ENCODE assay signal across 19 cellular contexts in genomic region chr16:85926370-85926769, GRCh38. TPM values are rescaled to one million over a fixed set of nuclear protein-coding genes. Genes with fewer than 3 reads are reported as not detected.
"Had no signal": no experiment of that assay in that cellular context is flagged by ENCODE, and none has a peak within 500 bp of the region (broad histone marks: within the 10 kb centered on the region; RNA-seq: fewer than 3 reads in every experiment).

No MANE protein-coding gene starts in this region.

- H3K27ac Mint-ChIP-seq: activated T-helper 17 cell treated with anti-CD3 and anti-CD28 coated beads, Interleukin-2, amount 50 U/mL, for 72 hours; natural killer cell; T-cell had no signal

- ATAC-seq: activated T-helper 17 cell treated with anti-CD3 and anti-CD28 coated beads, Interleukin-2, amount 50 U/mL, for 72 hours; body of pancreas; esophagus mucosa; left ventricle myocardium superior; natural killer cell; T-cell had no signal

- H3K4me3 Mint-ChIP-seq: activated T-helper 17 cell treated with anti-CD3 and anti-CD28 coated beads, Interleukin-2, amount 50 U/mL, for 72 hours; natural killer cell; T-cell had no signal

- H3K9me3 ChIP-seq: body of pancreas, colonic mucosa, transverse colon, vagina had no signal

- H3K9me3 Mint-ChIP-seq: activated T-helper 17 cell treated with anti-CD3 and anti-CD28 coated beads, Interleukin-2, amount 50 U/mL, for 72 hours; natural killer cell; T-cell had no signal

- DNase-seq: activated CD4-positive, alpha-beta T cell treated with anti-CD3 and anti-CD28 coated beads for 48 hours; activated naive CD4-positive, alpha-beta T cell treated with Interleukin-2 at 50 U/mL for 16 hours; amygdala; body of pancreas; caudate nucleus; colonic mucosa; left ventricle myocardium superior; mesenchymal stem cell; natural killer cell; stimulated activated CD4-positive, alpha-beta T cell treated with anti-CD3 and anti-CD28 coated beads, Interleukin-1b, Interleukin-23, amount 100 ng/mL, for 48 hours; substantia nigra; T-cell; T1000; transverse colon had no signal

- H3K36me3 ChIP-seq: colonic mucosa, transverse colon, vagina had no signal

- H3K4me1 ChIP-seq: body of pancreas, colonic mucosa had no signal

- H3K36me3 Mint-ChIP-seq: natural killer cell had no signal

- H3K4me1 Mint-ChIP-seq: activated T-helper 17 cell treated with anti-CD3 and anti-CD28 coated beads, Interleukin-2, amount 50 U/mL, for 72 hours had no signal

- H3K4me3 ChIP-seq: body of pancreas, colonic mucosa, transverse colon, vagina had no signal

- H3K27me3 ChIP-seq: body of pancreas, colonic mucosa, transverse colon, vagina had no signal

- H3K27ac ChIP-seq: body of pancreas, colonic mucosa, transverse colon, vagina, VCaP had no signal

RNA-seq across cellular contexts. Expression of gene IRF8, which starts 27.4 kb away (rescaled TPM):
- polyA plus RNA-seq: keratinocyte had no signal
